8 cellular contexts compared by ENCODE assay signal in the genomic region with DNA sequence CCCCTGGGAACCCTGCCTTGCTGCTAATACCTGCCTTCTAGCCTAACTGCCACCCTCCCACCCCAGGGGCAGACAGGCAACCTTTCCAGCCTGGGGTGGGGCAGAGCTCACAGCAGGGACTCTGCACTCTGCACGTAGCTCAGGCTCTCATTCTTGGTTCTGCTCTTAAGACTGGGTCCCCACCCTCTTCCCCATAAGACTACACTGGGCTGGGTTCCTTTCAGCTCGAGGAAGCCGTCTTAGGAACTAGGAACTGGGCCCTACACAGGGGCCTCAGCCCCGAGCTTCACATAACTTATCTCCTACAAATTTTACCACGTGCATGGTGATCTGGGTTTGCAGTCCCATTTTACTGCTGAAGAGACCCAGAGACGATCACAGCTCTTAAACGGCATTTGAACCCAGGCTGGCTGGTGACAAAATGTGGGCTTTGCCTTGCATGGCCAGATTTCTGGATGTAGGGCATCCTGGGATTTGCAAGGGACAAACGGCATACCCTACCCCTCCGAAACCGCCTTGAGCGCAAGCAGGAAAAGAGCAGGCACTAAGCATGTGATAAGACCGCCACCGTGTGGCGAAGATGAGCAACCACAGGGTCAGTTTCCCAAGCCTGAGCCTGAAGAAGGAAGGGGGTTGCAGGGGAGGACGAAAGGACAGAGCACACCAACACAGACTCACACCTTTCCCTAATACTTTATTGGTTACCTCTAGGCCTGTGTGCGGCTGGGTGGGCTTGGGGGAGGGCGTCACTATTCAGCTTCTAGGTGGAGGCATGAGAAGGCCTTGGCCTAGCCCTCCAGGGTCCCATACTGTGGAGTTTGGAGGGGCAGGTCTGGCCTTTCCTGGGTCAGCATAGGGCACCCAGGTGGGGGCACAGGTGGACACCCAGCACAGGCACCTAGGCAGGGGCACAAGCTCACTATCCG. TPM values are rescaled to one million over a fixed set of nuclear protein-coding genes. Genes with fewer than 3 reads are reported as not detected.
A peak's percentile ranks its signal among the peaks of the same experiment; 100 is the strongest.
DNase-seq lines count a peak whose midpoint lies in the region; ATAC-seq and TF ChIP-seq lines count a peak whose summit lies in the region.

No MANE protein-coding gene starts in this region.

- CTCF ChIA-PET in T-cell (lab: Charles Lee): interaction anchor here (0.6 to 3.8 kb wide), 17 partner anchors 15 to 80 kb away, joined by 3 to 48 read pairs (median 7); partner anchors contain the start of genes GET3 (in 1 of the 2) and TNPO2 (in 1 of the 2)

- TF ChIP-seq CTCF in right atrium auricular region (IDR thresholded peaks at IDR 0.05): peak; percentile 82 to 95

- peaks cover 27% of the 10 kb centered on the region for H3K36me3 ChIP-seq in right atrium auricular region
- peaks cover 12% of the 10 kb centered on the region for H3K36me3 ChIP-seq in rectal smooth muscle tissue (ENCODE audit: control insufficient read depth, insufficient read depth, low read length)

- H3K9me3 Mint-ChIP-seq in T-cell: no peaks in the 10 kb centered on the region

- ATAC-seq in T-cell (replicated peaks in 1 of 4) (peak in 1 of 4 experiments; percentile 6), GM21423 (IDR thresholded peaks at IDR 0.05; ENCODE audit: unreplicated experiment) (no peak), GM18498 (IDR thresholded peaks at IDR 0.05; ENCODE audit: unreplicated experiment) (no peak)

- H3K36me3 Mint-ChIP-seq in T-cell: peaks cover 3% of the 10 kb centered on the region

- H3K4me1 ChIP-seq in right atrium auricular region (peaks cover 0 to 30% of the 10 kb centered on the region in 2 donors), rectal smooth muscle tissue (ENCODE audit: control insufficient read depth, insufficient read depth, low read length) (peaks cover 6% of the 10 kb centered on the region)

- no peak overlapping the region for H3K9ac ChIP-seq in rectal smooth muscle tissue (ENCODE audit: low read length)

- H3K27me3 ChIP-seq in right atrium auricular region: no peaks in the 10 kb centered on the region
- H3K27me3 ChIP-seq in rectal smooth muscle tissue (ENCODE audit: control insufficient read depth, insufficient read depth, low read length): no peaks in the 10 kb centered on the region

- peak overlapping the region; percentile 68 to 92 (median 76) for H3K4me3 Mint-ChIP-seq in T-cell

- H3K27ac Mint-ChIP-seq in T-cell: peak overlapping the region; percentile 92 to 96

- no peaks in the 10 kb centered on the region for H3K9me3 ChIP-seq in right atrium auricular region

- peaks cover 37 to 40% (median 38%) of the 10 kb centered on the region in 3 donors for H3K4me1 Mint-ChIP-seq in T-cell

- POLR2A ChIA-PET in T-cell (lab: Charles Lee): interaction anchor here (0.6 to 1.2 kb wide), 5 partner anchors 14 to 30 kb away, joined by 3 to 6 read pairs (median 4); no protein-coding TSS in a partner anchor

- H3K27me3 Mint-ChIP-seq in T-cell: no peaks in the 10 kb centered on the region

- H3K4me3 ChIP-seq in right atrium auricular region (no peak overlapping the region), rectal smooth muscle tissue (ENCODE audit: low read length) (peak overlapping the region; percentile 29)

- H3K27ac ChIP-seq in angular gyrus (ENCODE audit: low read depth, low read length) (peak overlapping the region; percentile 24), right atrium auricular region (peak overlapping the region; percentile 13 to 49), rectal smooth muscle tissue (ENCODE audit: low read depth, low read length) (peak overlapping the region; percentile 17)

- DNase-seq in GM03348 (ENCODE audit: low spot score): peak; percentile 76
- DNase-seq in NCI-H1417 treated with DMSO at 0.1 percent for 48 hours (lab: John Stamatoyannopoulos, UW): peak; percentile 48
- peak; percentile 45 to 80 (median 70) for DNase-seq in T-cell
- DNase-seq in right atrium auricular region (ENCODE audit: low spot score): peak; percentile 87

RNA-seq across cellular contexts. Expression of gene JUNB, which starts 5.1 kb away (rescaled TPM):
- total RNA-seq in T-cell: 1,000 to 10,000 TPM in 2 of 5 donors, 100 to 1,000 TPM in 3; 117 to 2,289 (median 138) TPM
- 100 to 1,000 TPM; 321 to 506 TPM for total RNA-seq in right atrium auricular region

RNA-seq across cellular contexts. Expression of gene PRDX2, which starts 5.2 kb away (rescaled TPM):
- total RNA-seq in T-cell (100 to 1,000 TPM in 3 of 5 donors, 10 to 100 TPM in 2; 94.5 to 150 (median 134) TPM), right atrium auricular region (100 to 1,000 TPM; 702 to 859 TPM)

RNA-seq across cellular contexts. Expression of gene THSD8, which starts 5.5 kb away (rescaled TPM):
- total RNA-seq in T-cell: 1 to 10 TPM in 1 of 5 donors, under 1 TPM in 3, not detected in 1; 0.63 to 2.4 (median 0.97) TPM
- total RNA-seq in right atrium auricular region: not detected

RNA-seq across cellular contexts. Expression of gene RNASEH2A, which starts 10.0 kb away (rescaled TPM):
- total RNA-seq in T-cell: 10 to 100 TPM in 3 of 5 donors, 1 to 10 TPM in 2; 4.7 to 18.0 (median 15.0) TPM
- 1 to 10 TPM; 3.1 to 4.0 TPM for total RNA-seq in right atrium auricular region

RNA-seq across cellular contexts. Expression of gene HOOK2, which starts 21.1 kb away (rescaled TPM):
- total RNA-seq in T-cell: 10 to 100 TPM; 19.7 to 26.6 (median 22.8) TPM
- 10 to 100 TPM; 11.4 to 12.2 TPM for total RNA-seq in right atrium auricular region

Comparison
In these comparisons a context has a peak if more than half of its experiments do, and no peak if none do; other contexts are left out.
1. RNA of gene PRDX2, which starts 5.2 kb away (total RNA-seq): 702 to 859 TPM in right atrium auricular region; 94.5 to 150 TPM in T-cell; every median in the first group is over 4 times any median in the second.
2. Peak in every context shown above with its lines, with median percentiles within 50 percentile points of each other: DNase-seq and H3K27ac ChIP-seq.